Comparison of ENCODE assay signal across 18 cellular contexts in the genomic region with DNA sequence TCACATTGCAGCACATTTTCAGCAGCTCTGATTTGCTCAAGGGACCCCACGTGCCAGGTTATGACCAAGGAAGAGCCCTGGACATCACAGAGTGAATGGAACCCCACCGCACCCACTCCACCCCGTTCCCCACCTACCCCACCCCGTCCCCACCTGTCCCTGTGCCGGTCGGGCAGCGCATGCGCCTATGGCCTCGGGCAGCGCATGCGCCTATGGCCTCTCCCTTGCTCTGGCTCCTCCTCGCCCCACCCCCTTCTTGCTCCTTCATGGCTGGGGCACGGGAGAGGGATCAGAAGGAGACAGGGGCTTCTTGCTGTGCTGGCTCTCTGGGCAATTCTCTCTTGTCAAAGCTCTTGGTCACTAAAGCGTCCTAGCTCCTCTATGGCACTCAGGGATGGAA.
"Had no signal": no experiment of that assay in that cellular context is flagged by ENCODE, and none has a peak within 500 bp of the region (broad histone marks: within the 10 kb centered on the region; RNA-seq: fewer than 3 reads in every experiment).

No MANE protein-coding gene starts in this region.

- H3K27me3 ChIP-seq: gastroesophageal sphincter, transverse colon, vagina had no signal

- DNase-seq: activated CD4-positive, alpha-beta memory T cell treated with anti-CD3 and anti-CD28 coated beads for 36 hours; cerebellar nuclear complex; cortex of kidney; effector CD4-positive, alpha-beta T cell; immature natural killer cell; kidney glomerular epithelial cell; left ventricle myocardium inferior; nephron progenitor cell; stimulated activated CD4-positive, alpha-beta T cell treated with anti-CD3 and anti-CD28 coated beads, Interleukin-12 subunit alpha, Interleukin-12 subunit beta, amount 100 ng/mL, for 4 hours; stimulated activated CD4-positive, alpha-beta T cell treated with anti-CD3 and anti-CD28 coated beads, Interleukin-1b, Interleukin-23, amount 100 ng/mL, for 48 hours; stimulated activated CD8-positive, alpha-beta memory T cell treated with anti-CD3 and anti-CD28 coated beads, Interleukin-4, amount 100 ng/mL, for 48 hours; stimulated activated naive CD4-positive, alpha-beta T cell treated with Interleukin-2 at 50 U/mL for 16 hours; transverse colon had no signal

- H3K4me1 ChIP-seq: gastroesophageal sphincter, left ventricle myocardium inferior, transverse colon, vagina had no signal

- H3K36me3 Mint-ChIP-seq: activated CD4-positive, alpha-beta memory T cell treated with anti-CD3 and anti-CD28 coated beads for 36 hours; activated naive CD8-positive, alpha-beta T cell; immature natural killer cell had no signal

- ATAC-seq: esophagus mucosa, gastroesophageal sphincter had no signal

- H3K4me3 ChIP-seq: gastroesophageal sphincter, left ventricle myocardium inferior, transverse colon, vagina had no signal

- H3K4me1 Mint-ChIP-seq: nephron progenitor cell had no signal

- H3K27ac Mint-ChIP-seq: activated CD4-positive, alpha-beta memory T cell treated with anti-CD3 and anti-CD28 coated beads for 36 hours; activated naive CD8-positive, alpha-beta T cell; immature natural killer cell; nephron progenitor cell; progenitor cell of endocrine pancreas had no signal

- H3K4me3 Mint-ChIP-seq: activated CD4-positive, alpha-beta memory T cell treated with anti-CD3 and anti-CD28 coated beads for 36 hours; activated naive CD8-positive, alpha-beta T cell; immature natural killer cell; nephron progenitor cell had no signal

- H3K9me3 Mint-ChIP-seq: activated CD4-positive, alpha-beta memory T cell treated with anti-CD3 and anti-CD28 coated beads for 36 hours; immature natural killer cell; nephron progenitor cell had no signal

- H3K27me3 Mint-ChIP-seq: activated naive CD8-positive, alpha-beta T cell had no signal

- H3K9me3 ChIP-seq: gastroesophageal sphincter, left ventricle myocardium inferior, transverse colon, vagina had no signal

- H3K27ac ChIP-seq: gastroesophageal sphincter, left ventricle myocardium inferior, transverse colon, vagina had no signal

- H3K36me3 ChIP-seq: gastroesophageal sphincter, left ventricle myocardium inferior, transverse colon, vagina had no signal
